In genomic region chr3:138492980-138493675, GRCh38 we compare ENCODE assay signal across 15 cellular contexts. TPM values are rescaled to one million over a fixed set of nuclear protein-coding genes. Genes with fewer than 3 reads are reported as not detected.
"Had no signal": no experiment of that assay in that cellular context is flagged by ENCODE, and none has a peak within 500 bp of the region (broad histone marks: within the 10 kb centered on the region; RNA-seq: fewer than 3 reads in every experiment).

No MANE protein-coding gene starts in this region.

- H3K4me3 ChIP-seq: breast epithelium, gastroesophageal sphincter, stomach, testis, upper lobe of left lung had no signal

- ATAC-seq: activated CD8-positive, alpha-beta memory T cell treated with anti-CD3 and anti-CD28 coated beads, Interleukin-2, amount 10 ng/mL, durations not matched to agents 7 days and 5 days; activated naive CD8-positive, alpha-beta T cell treated with anti-CD3 and anti-CD28 coated beads, Interleukin-2, amount 50 U/mL, for 24 hours; gastroesophageal sphincter; natural killer cell treated with Interleukin-12 subunit alpha and Interleukin-12 subunit beta and Interleukin-15 and Interleukin-18, amount 100 ng/mL, for 72 hours had no signal

- H3K36me3 ChIP-seq: breast epithelium, upper lobe of left lung, WERI-Rb-1 had no signal

- DNase-seq: activated CD4-positive, alpha-beta memory T cell treated with anti-CD3 and anti-CD28 coated beads for 36 hours; activated CD8-positive, alpha-beta memory T cell treated with anti-CD3 and anti-CD28 coated beads, Interleukin-2, amount 10 ng/mL, durations not matched to agents 7 days and 5 days; activated naive CD4-positive, alpha-beta T cell treated with anti-CD3 and anti-CD28 coated beads for 36 hours; activated naive CD8-positive, alpha-beta T cell treated with anti-CD3 and anti-CD28 coated beads, Interleukin-2, amount 50 U/mL, for 24 hours; activated T-cell treated with anti-CD3 and anti-CD28 coated beads, Interleukin-2, amount 50 U/mL, for 1 hour; aorta; left cardiac atrium; stomach; T-helper 1 cell; testis; upper lobe of left lung; WERI-Rb-1 had no signal

- H3K27me3 ChIP-seq: breast epithelium, gastroesophageal sphincter, stomach, testis, upper lobe of left lung had no signal

- H3K9me3 ChIP-seq: testis had no signal

- H3K27ac ChIP-seq: breast epithelium, gastroesophageal sphincter, stomach, testis, WERI-Rb-1 had no signal

- H3K4me1 ChIP-seq: breast epithelium, gastroesophageal sphincter, stomach, testis had no signal

RNA-seq across cellular contexts. Expression of gene ESYT3, which starts 58.7 kb away (rescaled TPM):
- total RNA-seq: natural killer cell treated with Interleukin-12 subunit alpha and Interleukin-12 subunit beta and Interleukin-15 and Interleukin-18, amount 100 ng/mL, for 72 hours had no signal
